Comparison of ENCODE assay signal across 18 cellular contexts in genomic region chr10:28256776-28257175, GRCh38.
"Had no signal": no experiment of that assay in that cellular context is flagged by ENCODE, and none has a peak within 500 bp of the region (broad histone marks: within the 10 kb centered on the region; RNA-seq: fewer than 3 reads in every experiment).

No MANE protein-coding gene starts in this region.

- ATAC-seq: body of pancreas; natural killer cell treated with Interleukin-12 subunit alpha and Interleukin-12 subunit beta and Interleukin-15 and Interleukin-18, amount 100 ng/mL, for 72 hours had no signal

- H3K36me3 Mint-ChIP-seq: natural killer cell treated with Interleukin-12 subunit alpha and Interleukin-12 subunit beta and Interleukin-15 and Interleukin-18, amount 100 ng/mL, for 72 hours; type B pancreatic cell had no signal

- H3K9me3 ChIP-seq: body of pancreas, left ventricle myocardium inferior, right atrium auricular region had no signal

- H3K4me3 Mint-ChIP-seq: central memory CD8-positive, alpha-beta T cell; natural killer cell treated with Interleukin-12 subunit alpha and Interleukin-12 subunit beta and Interleukin-15 and Interleukin-18, amount 100 ng/mL, for 72 hours; type B pancreatic cell had no signal

- H3K4me3 ChIP-seq: body of pancreas, left ventricle myocardium inferior, right atrium auricular region, skin epidermis had no signal

- DNase-seq: activated CD4-positive, alpha-beta T cell treated with anti-CD3 and anti-CD28 coated beads for 1 hour; activated CD4-positive, alpha-beta T cell treated with anti-CD3 and anti-CD28 coated beads, Interleukin-2, amount 50 U/mL, for 4 hours; activated effector memory CD4-positive, alpha-beta T cell treated with Interleukin-2 at 50 U/mL for 16 hours; activated naive CD4-positive, alpha-beta T cell treated with anti-CD3 and anti-CD28 coated beads, Interleukin-2, amount 50 U/mL, for 16 hours; body of pancreas; effector memory CD4-positive, alpha-beta T cell; left ventricle myocardium inferior; mesenchymal stem cell; nucleus accumbens; stimulated activated CD4-positive, alpha-beta T cell treated with anti-CD3 and anti-CD28 coated beads, Interleukin-4, amount 100 ng/mL, for 4 hours; stimulated activated CD8-positive, alpha-beta memory T cell treated with anti-CD3 and anti-CD28 coated beads, Interleukin-4, amount 100 ng/mL, for 48 hours; stimulated activated naive CD4-positive, alpha-beta T cell treated with Interleukin-2 at 50 U/mL for 16 hours; T-helper 1 cell had no signal

- H3K27ac ChIP-seq: body of pancreas, left ventricle myocardium inferior, right atrium auricular region had no signal

- H3K27me3 ChIP-seq: body of pancreas, right atrium auricular region had no signal

- H3K27ac Mint-ChIP-seq: natural killer cell treated with Interleukin-12 subunit alpha and Interleukin-12 subunit beta and Interleukin-15 and Interleukin-18, amount 100 ng/mL, for 72 hours; type B pancreatic cell had no signal

- H3K36me3 ChIP-seq: left ventricle myocardium inferior, right atrium auricular region had no signal

- H3K9me3 Mint-ChIP-seq: central memory CD8-positive, alpha-beta T cell; natural killer cell treated with Interleukin-12 subunit alpha and Interleukin-12 subunit beta and Interleukin-15 and Interleukin-18, amount 100 ng/mL, for 72 hours; type B pancreatic cell had no signal

- H3K27me3 Mint-ChIP-seq: central memory CD8-positive, alpha-beta T cell; natural killer cell treated with Interleukin-12 subunit alpha and Interleukin-12 subunit beta and Interleukin-15 and Interleukin-18, amount 100 ng/mL, for 72 hours; type B pancreatic cell had no signal
